Comparison of ENCODE assay signal across 13 cellular contexts in the genomic region with DNA sequence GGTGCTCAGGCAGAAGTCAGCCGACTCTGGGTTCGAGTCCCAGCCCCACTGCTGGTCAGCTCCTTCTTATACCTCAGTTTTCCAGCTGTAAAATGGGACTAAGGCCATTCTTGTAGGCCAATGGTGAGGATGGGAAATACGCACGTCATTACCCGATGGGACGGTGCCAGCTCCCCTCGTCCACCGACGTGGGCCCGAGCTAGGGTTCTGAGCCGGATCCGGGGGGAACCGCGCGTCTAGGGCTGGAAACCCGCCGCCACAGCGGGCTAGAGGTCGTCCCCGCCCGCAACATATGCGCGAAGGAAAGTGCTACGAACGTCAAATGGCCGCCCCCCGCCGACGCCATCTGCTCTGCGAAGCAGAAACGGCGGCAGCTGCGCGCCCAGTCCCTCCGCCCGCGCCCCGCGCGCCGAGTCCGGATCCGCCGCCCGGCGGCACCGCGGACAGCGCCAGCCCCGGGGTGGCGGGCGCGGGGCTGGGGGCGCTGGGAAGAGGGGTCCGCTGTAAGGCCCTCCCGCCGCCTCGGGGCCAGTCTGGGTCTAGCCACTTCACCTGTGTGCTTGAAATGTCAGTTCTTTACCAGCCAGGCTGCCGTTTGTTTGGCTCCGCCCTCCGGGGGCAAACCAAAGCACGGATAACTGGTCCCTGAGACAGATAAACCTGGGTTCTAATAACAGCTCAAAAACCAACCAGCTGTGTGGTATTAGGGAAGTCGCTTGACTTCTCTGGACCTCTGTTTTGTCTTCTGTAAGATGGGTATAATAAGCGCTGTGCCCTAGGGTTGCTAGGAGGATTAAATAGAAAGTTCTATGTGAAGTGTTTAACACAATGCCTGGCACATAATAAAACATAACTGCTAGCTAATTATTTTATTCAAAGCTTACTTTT.
DNase-seq lines count a peak whose midpoint lies in the region; ATAC-seq and TF ChIP-seq lines count a peak whose summit lies in the region.
"Had no signal": no experiment of that assay in that cellular context is flagged by ENCODE, and none has a peak within 500 bp of the region (broad histone marks: within the 10 kb centered on the region; RNA-seq: fewer than 3 reads in every experiment).

No MANE protein-coding gene starts in this region.

- H3K9me3 ChIP-seq in HUES48 (ENCODE audit: control insufficient read depth, insufficient read depth, low read length): no peaks in the 10 kb centered on the region
- H3K9me3 ChIP-seq in mesodermal cell (ENCODE audit: control insufficient read depth, low read length): no peaks in the 10 kb centered on the region
- H3K9me3 ChIP-seq in SJCRH30 (replicated peaks): no peaks in the 10 kb centered on the region
- H3K9me3 ChIP-seq: neutrophil, SJSA1 had no signal

- no peaks in the 10 kb centered on the region for H3K36me3 ChIP-seq in HUES48 (ENCODE audit: control insufficient read depth, insufficient read depth, low read length)
- no peaks in the 10 kb centered on the region for H3K36me3 ChIP-seq in mesodermal cell (ENCODE audit: control insufficient read depth, insufficient read depth, low read length)
- no peaks in the 10 kb centered on the region for H3K36me3 ChIP-seq in SJCRH30
- H3K36me3 ChIP-seq: neutrophil, SJSA1 had no signal

- H3K4me3 ChIP-seq in HUES48 (ENCODE audit: low read depth, low read length): peak overlapping the region; percentile 60
- peak overlapping the region in 53 of 59 donors; percentile 7 to 60 (median 33) for H3K4me3 ChIP-seq in dorsolateral prefrontal cortex
- peak overlapping the region; percentile 10 for H3K4me3 ChIP-seq in mesodermal cell (ENCODE audit: extremely low read depth, insufficient read depth, low read length, poor library complexity, severe bottlenecking)
- no peak overlapping the region for H3K4me3 ChIP-seq in SJCRH30
- H3K4me3 ChIP-seq: SJSA1 had no signal

- WGBS in mesodermal cell (ENCODE audit: insufficient coverage in 2 of 2), 2 experiments: 14% methylated on average over 37 to 39 of the region's 64 CpGs

- H3K27me3 ChIP-seq in HUES48 (ENCODE audit: control insufficient read depth, insufficient read depth, low read length) (peaks cover 29% of the 10 kb centered on the region), dorsolateral prefrontal cortex (peaks cover 0 to 44% (median 21%) of the 10 kb centered on the region in 45 donors), SJCRH30 (no peaks in the 10 kb centered on the region)

- intact Hi-C loops in dorsolateral prefrontal cortex (cut with DNase I): no loop called here

- ATAC-seq in HG03135 (IDR thresholded peaks at IDR 0.05; ENCODE audit: unreplicated experiment): no peak
- ATAC-seq in HG02642 (IDR thresholded peaks at IDR 0.05; ENCODE audit: poor library complexity, unreplicated experiment): no peak

- H3K27ac ChIP-seq in HUES48 (ENCODE audit: low read depth, low read length) (no peak overlapping the region), dorsolateral prefrontal cortex (no peak overlapping the region), mesodermal cell (ENCODE audit: low read depth, low read length, severe bottlenecking) (no peak overlapping the region), SJCRH30 (no peak overlapping the region)
- H3K27ac ChIP-seq: neutrophil, SJSA1 had no signal

- peak; percentile 54 for DNase-seq in AG20443 (ENCODE audit: low spot score)
- DNase-seq in dorsolateral prefrontal cortex: peak in 2 of 10 donors; percentile 9 to 52
- no peak for DNase-seq in SJCRH30
- DNase-seq in foreskin melanocyte: no peak
- DNase-seq: activated T-cell treated with anti-CD3 and anti-CD28 coated beads for 4 hours, Kasumi-1, NCI-H446 had no signal

- H3K9ac ChIP-seq in HUES48 (ENCODE audit: low read depth, low read length): no peak overlapping the region

- H3K4me1 ChIP-seq in HUES48 (ENCODE audit: control insufficient read depth, insufficient read depth, low read length) (no peaks in the 10 kb centered on the region), mesodermal cell (ENCODE audit: control insufficient read depth, insufficient read depth, low read length, poor library complexity, severe bottlenecking) (no peaks in the 10 kb centered on the region), SJCRH30 (no peaks in the 10 kb centered on the region)
- H3K4me1 ChIP-seq: SJSA1 had no signal

- no peak for TF ChIP-seq CTCF in dorsolateral prefrontal cortex (IDR thresholded peaks at IDR 0.05 in 54 of 56, conservative IDR thresholded peaks at IDR 0.05 in 2 of 56; ENCODE audit: low read depth in 1 of 56, partially characterized antibody in 56 of 56)
